Comparison of ENCODE assay signal across 29 cellular contexts in the genomic region with DNA sequence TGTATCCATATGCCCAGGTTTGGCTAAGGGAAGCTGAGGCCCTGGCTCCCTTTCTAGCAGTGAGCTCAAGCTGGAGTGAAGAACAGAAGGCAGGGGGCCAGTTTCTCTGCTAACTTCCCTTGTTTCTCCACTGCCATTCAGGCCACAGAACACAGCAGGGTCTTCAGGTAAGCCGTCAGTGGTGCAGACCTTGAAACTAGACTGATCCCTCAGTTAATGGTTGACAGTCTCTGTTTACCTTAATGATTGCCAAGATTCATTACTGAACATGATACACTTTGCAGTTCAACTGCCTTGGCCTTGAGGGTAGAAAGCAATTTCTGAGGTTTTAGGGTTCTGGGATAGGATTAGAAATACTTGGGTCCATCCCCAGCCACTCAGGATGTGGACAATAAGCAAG. TPM values are rescaled to one million over a fixed set of nuclear protein-coding genes. Genes with fewer than 3 reads are reported as not detected.
"Had no signal": no experiment of that assay in that cellular context is flagged by ENCODE, and none has a peak within 500 bp of the region (broad histone marks: within the 10 kb centered on the region; RNA-seq: fewer than 3 reads in every experiment).

No MANE protein-coding gene starts in this region.

- H3K36me3 Mint-ChIP-seq: activated CD8-positive, alpha-beta memory T cell treated with anti-CD3 and anti-CD28 coated beads, Interleukin-2, amount 10 ng/mL, durations not matched to agents 7 days and 5 days; activated naive CD8-positive, alpha-beta T cell; T-cell; WTC11 had no signal

- H3K27me3 Mint-ChIP-seq: activated naive CD8-positive, alpha-beta T cell had no signal

- ATAC-seq: activated CD8-positive, alpha-beta memory T cell treated with anti-CD3 and anti-CD28 coated beads, Interleukin-2, amount 10 ng/mL, durations not matched to agents 7 days and 5 days; Panc1; Right ventricle myocardium inferior; T-cell; WTC11 had no signal

- H3K4me3 ChIP-seq: cardiac muscle cell, MG63, SK-N-MC had no signal

- H3K27me3 ChIP-seq: brain microvascular endothelial cell, cardiac muscle cell, MG63 had no signal

- DNase-seq: activated CD4-positive, alpha-beta T cell treated with anti-CD3 and anti-CD28 coated beads for 48 hours; activated CD4-positive, alpha-beta T cell treated with anti-CD3 and anti-CD28 coated beads, Interleukin-2, amount 50 U/mL, for 4 hours; activated CD4-positive, CD25-positive, alpha-beta regulatory T cell treated with anti-CD3 and anti-CD28 coated beads, Interleukin-2, amount 50 U/mL, for 72 hours; activated CD8-positive, alpha-beta memory T cell treated with anti-CD3 and anti-CD28 coated beads, Interleukin-2, amount 10 ng/mL, durations not matched to agents 7 days and 5 days; activated effector memory CD4-positive, alpha-beta T cell treated with Interleukin-2 at 50 U/mL for 16 hours; activated naive CD4-positive, alpha-beta T cell; activated T-cell treated with anti-CD3 and anti-CD28 coated beads, Interleukin-2, amount 50 U/mL, for 24 hours; amygdala; brain microvascular endothelial cell; MG63; MV-4-11; NCI-H1092 treated with DMSO at 0.1 percent for 48 hours; NCI-H1436; NCI-H1694 treated with DMSO at 0.1 percent for 48 hours; NCI-H2029 treated with DMSO at 0.1 percent for 48 hours; NCI-H345; NCI-H510A; NK-92 treated with Interleukin-12 subunit alpha and Interleukin-12 subunit beta, amount 100 ng/mL, for 24 hours; OCI-M1; RPMI8226; T-cell had no signal

- H3K27ac ChIP-seq: brain microvascular endothelial cell, cardiac muscle cell, SK-N-MC had no signal

- H3K36me3 ChIP-seq: brain microvascular endothelial cell, cardiac muscle cell, MG63 had no signal

- H3K4me1 Mint-ChIP-seq: activated CD8-positive, alpha-beta memory T cell treated with anti-CD3 and anti-CD28 coated beads, Interleukin-2, amount 10 ng/mL, durations not matched to agents 7 days and 5 days had no signal

- H3K27ac Mint-ChIP-seq: activated CD8-positive, alpha-beta memory T cell treated with anti-CD3 and anti-CD28 coated beads, Interleukin-2, amount 10 ng/mL, durations not matched to agents 7 days and 5 days; activated naive CD8-positive, alpha-beta T cell; activated T-cell treated with anti-CD3 and anti-CD28 coated beads, Interleukin-2, amount 50 U/mL, for 24 hours; activated T-helper 1 cell treated with anti-CD3 and anti-CD28 coated beads, Interleukin-12 subunit alpha, Interleukin-12 subunit beta, Interleukin-2, Interleukin-4 antibody, amounts not matched to agents 30 ng/mL and 10 ng/mL and 1 ng/mL, durations not matched to agents 14 hours and 24 hours and 36 hours; T-cell; WTC11 had no signal

- H3K9me3 Mint-ChIP-seq: activated T-cell treated with anti-CD3 and anti-CD28 coated beads, Interleukin-2, amount 50 U/mL, for 24 hours; activated T-helper 1 cell treated with anti-CD3 and anti-CD28 coated beads, Interleukin-12 subunit alpha, Interleukin-12 subunit beta, Interleukin-2, Interleukin-4 antibody, amounts not matched to agents 30 ng/mL and 10 ng/mL and 1 ng/mL, durations not matched to agents 14 hours and 24 hours and 36 hours; T-cell; WTC11 had no signal

- H3K4me3 Mint-ChIP-seq: activated CD8-positive, alpha-beta memory T cell treated with anti-CD3 and anti-CD28 coated beads, Interleukin-2, amount 10 ng/mL, durations not matched to agents 7 days and 5 days; activated naive CD8-positive, alpha-beta T cell; activated T-cell treated with anti-CD3 and anti-CD28 coated beads, Interleukin-2, amount 50 U/mL, for 24 hours; activated T-helper 1 cell treated with anti-CD3 and anti-CD28 coated beads, Interleukin-12 subunit alpha, Interleukin-12 subunit beta, Interleukin-2, Interleukin-4 antibody, amounts not matched to agents 30 ng/mL and 10 ng/mL and 1 ng/mL, durations not matched to agents 14 hours and 24 hours and 36 hours; T-cell; WTC11 had no signal

- H3K9me3 ChIP-seq: MG63 had no signal

RNA-seq across cellular contexts. Expression of gene GJB1, which starts 8.9 kb away (rescaled TPM):
- total RNA-seq: activated CD8-positive, alpha-beta memory T cell treated with anti-CD3 and anti-CD28 coated beads, Interleukin-2, amount 10 ng/mL, durations not matched to agents 7 days and 5 days; activated T-helper 1 cell treated with anti-CD3 and anti-CD28 coated beads, Interleukin-12 subunit alpha, Interleukin-12 subunit beta, Interleukin-2, Interleukin-4 antibody, amounts not matched to agents 30 ng/mL and 10 ng/mL and 1 ng/mL, durations not matched to agents 14 hours and 24 hours and 36 hours; astrocyte; cardiac muscle cell; Right ventricle myocardium inferior had no signal
- polyA plus RNA-seq: cardiac muscle cell had no signal
